In genomic region chr16:87744750-87745514, GRCh38 we compare ENCODE assay signal across 1 cellular context.
TF ChIP-seq lines count a peak whose summit lies in the region.

No MANE protein-coding gene starts in this region.

TF ChIP-seq in H1, 55 proteins besides CTCF, POLR2A, EP300 and RAD21:
- TF ChIP-seq JUND (IDR thresholded peaks at IDR 0.05; ENCODE audit: low read length) (no peak), POLR2AphosphoS5 (IDR thresholded peaks at IDR 0.05; ENCODE audit: low read depth, low read length) (0 out of 2 replicates have a peak, but pooled peaks have one; percentile 14), GABPA (IDR thresholded peaks at IDR 0.05; ENCODE audit: borderline replicate concordance, insufficient read depth, low read length) (no peak)
